In the genomic region with DNA sequence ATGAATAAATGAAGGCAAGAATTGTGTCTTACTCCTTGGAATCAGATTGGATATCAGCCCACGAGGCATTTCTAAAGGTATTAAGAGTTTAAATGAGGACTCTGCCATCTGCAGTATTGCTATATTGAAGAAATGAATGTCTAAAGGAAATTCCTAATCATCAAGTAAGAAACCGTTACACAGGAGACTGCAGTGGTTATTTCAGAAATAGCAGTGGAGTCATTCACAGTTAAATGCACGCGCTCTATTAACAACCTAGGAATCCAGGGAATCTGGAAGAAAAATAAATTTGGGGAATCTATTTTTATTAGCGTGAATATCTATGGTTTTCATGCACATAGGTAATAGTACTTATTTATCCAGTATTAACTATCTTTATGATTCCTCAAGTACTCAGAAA, we compare ENCODE assay signal across 21 cellular contexts.
"Had no signal": no experiment of that assay in that cellular context is flagged by ENCODE, and none has a peak within 500 bp of the region (broad histone marks: within the 10 kb centered on the region; RNA-seq: fewer than 3 reads in every experiment).

No MANE protein-coding gene starts in this region.

- H3K4me3 ChIP-seq: cardiac muscle cell, pancreas, psoas muscle, skin epidermis, testis, uterus had no signal

- H3K36me3 ChIP-seq: cardiac muscle cell, neutrophil, pancreas, uterus had no signal

- H3K9me3 Mint-ChIP-seq: activated B cell treated with CpG ODN at 0.5 μM for 24 hours; activated CD4-positive, alpha-beta memory T cell treated with anti-CD3 and anti-CD28 coated beads for 36 hours; activated naive CD4-positive, alpha-beta T cell treated with anti-CD3 and anti-CD28 coated beads, Interleukin-2, amount 10 ng/mL, durations not matched to agents 7 days and 5 days; nephron; stimulated activated naive B cell treated with anti-CD40 and anti-IgM and Interleukin-4, amounts not matched to agents 10 μg/mL and 1 μg/mL and 100 μg/mL, for 72 hours had no signal

- H3K4me1 Mint-ChIP-seq: activated B cell treated with CpG ODN at 0.5 μM for 24 hours; activated naive CD4-positive, alpha-beta T cell treated with anti-CD3 and anti-CD28 coated beads, Interleukin-2, amount 10 ng/mL, durations not matched to agents 7 days and 5 days; stimulated activated naive B cell treated with anti-CD40 and anti-IgM and Interleukin-4, amounts not matched to agents 10 μg/mL and 1 μg/mL and 100 μg/mL, for 72 hours had no signal

- H3K27ac Mint-ChIP-seq: activated B cell treated with CpG ODN at 0.5 μM for 24 hours; activated CD4-positive, alpha-beta memory T cell treated with anti-CD3 and anti-CD28 coated beads for 36 hours; activated naive CD4-positive, alpha-beta T cell treated with anti-CD3 and anti-CD28 coated beads, Interleukin-2, amount 10 ng/mL, durations not matched to agents 7 days and 5 days; nephron; stimulated activated naive B cell treated with anti-CD40 and anti-IgM and Interleukin-4, amounts not matched to agents 10 μg/mL and 1 μg/mL and 100 μg/mL, for 72 hours had no signal

- H3K27ac ChIP-seq: cardiac muscle cell, neutrophil, pancreas, psoas muscle, skin epidermis, testis, uterus had no signal

- H3K27me3 ChIP-seq: cardiac muscle cell, neutrophil, pancreas, testis, uterus had no signal

- H3K36me3 Mint-ChIP-seq: activated CD4-positive, alpha-beta memory T cell treated with anti-CD3 and anti-CD28 coated beads for 36 hours; activated naive CD4-positive, alpha-beta T cell treated with anti-CD3 and anti-CD28 coated beads, Interleukin-2, amount 10 ng/mL, durations not matched to agents 7 days and 5 days; stimulated activated naive B cell treated with anti-CD40 and anti-IgM and Interleukin-4, amounts not matched to agents 10 μg/mL and 1 μg/mL and 100 μg/mL, for 72 hours had no signal

- H3K4me3 Mint-ChIP-seq: activated B cell treated with CpG ODN at 0.5 μM for 24 hours; activated CD4-positive, alpha-beta memory T cell treated with anti-CD3 and anti-CD28 coated beads for 36 hours; activated naive CD4-positive, alpha-beta T cell treated with anti-CD3 and anti-CD28 coated beads, Interleukin-2, amount 10 ng/mL, durations not matched to agents 7 days and 5 days; nephron; stimulated activated naive B cell treated with anti-CD40 and anti-IgM and Interleukin-4, amounts not matched to agents 10 μg/mL and 1 μg/mL and 100 μg/mL, for 72 hours had no signal

- H3K9me3 ChIP-seq: neutrophil, pancreas, psoas muscle, testis, uterus had no signal

- H3K4me1 ChIP-seq: pancreas, psoas muscle, testis, uterus had no signal

- ATAC-seq: left ventricle myocardium superior; psoas muscle; right cardiac atrium; stimulated activated naive B cell treated with anti-CD40 and anti-IgM and Interleukin-4, amounts not matched to agents 10 μg/mL and 1 μg/mL and 100 μg/mL, for 72 hours had no signal

- H3K27me3 Mint-ChIP-seq: activated naive CD4-positive, alpha-beta T cell treated with anti-CD3 and anti-CD28 coated beads, Interleukin-2, amount 10 ng/mL, durations not matched to agents 7 days and 5 days had no signal

- DNase-seq: activated B cell treated with CpG ODN at 0.5 μM for 24 hours; activated CD4-positive, alpha-beta memory T cell treated with anti-CD3 and anti-CD28 coated beads for 36 hours; activated CD4-positive, alpha-beta T cell treated with anti-CD3 and anti-CD28 coated beads for 4 hours; activated effector memory CD4-positive, alpha-beta T cell treated with anti-CD3 and anti-CD28 coated beads, Interleukin-2, amount 50 U/mL, for 16 hours; activated naive CD4-positive, alpha-beta T cell treated with anti-CD3 and anti-CD28 coated beads, Interleukin-2, amount 10 ng/mL, durations not matched to agents 7 days and 5 days; amygdala; foreskin fibroblast; hippocampal formation; left ventricle myocardium superior; pancreas; psoas muscle; right cardiac atrium; stimulated activated CD4-positive, alpha-beta T cell treated with anti-CD3 and anti-CD28 coated beads, Interleukin-15, amount 100 ng/mL, for 24 hours; stimulated activated naive B cell treated with anti-CD40 and anti-IgM and Interleukin-4, amounts not matched to agents 10 μg/mL and 1 μg/mL and 100 μg/mL, for 72 hours; T-helper 1 cell; testis; uterus had no signal
